ENCODE assay signal across 24 cellular contexts in genomic region chr21:43869486-43870325, GRCh38. TPM values are rescaled to one million over a fixed set of nuclear protein-coding genes. Genes with fewer than 3 reads are reported as not detected.
DNase-seq lines count a peak whose midpoint lies in the region; ATAC-seq and TF ChIP-seq lines count a peak whose summit lies in the region.
"Had no signal": no experiment of that assay in that cellular context is flagged by ENCODE, and none has a peak within 500 bp of the region (broad histone marks: within the 10 kb centered on the region; RNA-seq: fewer than 3 reads in every experiment).

No MANE protein-coding gene starts in this region.

- H2BK120ac ChIP-seq in IMR-90 (ENCODE audit: low read depth, low read length) = no peak overlapping the region

- no peak overlapping the region for H3K4me3 Mint-ChIP-seq in activated CD4-positive, alpha-beta T cell treated with anti-CD3 and anti-CD28 coated beads for 36 hours
- H3K4me3 Mint-ChIP-seq in dendritic cell treated with granulocyte-macrophage colony-stimulating factor and Interleukin-4, amounts not matched to agents 40 ng/mL and 50 ng/mL, for 4 days = no peak overlapping the region
- H3K4me3 Mint-ChIP-seq: activated B cell treated with CpG ODN at 0.5 μM for 24 hours; activated CD8-positive, alpha-beta T cell treated with anti-CD3 and anti-CD28 coated beads, Interleukin-2, amount 10 ng/mL, durations not matched to agents 7 days and 5 days; B cell; HFFc6 had no signal

- TF ChIP-seq POLR2A in IMR-90 (IDR thresholded peaks at IDR 0.05; ENCODE audit: low read depth, low read length) = no peak
- TF ChIP-seq POLR2A in uterus (IDR thresholded peaks at IDR 0.05) = no peak

- H3K4me3 ChIP-seq in IMR-90 (ENCODE audit: insufficient read depth, low read depth, low read length) (no peak overlapping the region), uterus (no peak overlapping the region)
- H3K4me3 ChIP-seq: PC-9, stomach, upper lobe of right lung had no signal

- peaks cover 72% of the 10 kb centered on the region for H3K4me1 Mint-ChIP-seq in activated CD4-positive, alpha-beta T cell treated with anti-CD3 and anti-CD28 coated beads for 36 hours
- peaks cover 82% of the 10 kb centered on the region for H3K4me1 Mint-ChIP-seq in dendritic cell treated with granulocyte-macrophage colony-stimulating factor and Interleukin-4, amounts not matched to agents 40 ng/mL and 50 ng/mL, for 4 days (ENCODE audit: low read depth)

- H3K56ac ChIP-seq in IMR-90 (ENCODE audit: extremely low read depth, insufficient read depth, low read length) = no peak overlapping the region

- H3K36me3 Mint-ChIP-seq in activated CD4-positive, alpha-beta T cell treated with anti-CD3 and anti-CD28 coated beads for 36 hours (ENCODE audit: low read depth) = peaks cover 58% of the 10 kb centered on the region
- peaks cover 81% of the 10 kb centered on the region for H3K36me3 Mint-ChIP-seq in dendritic cell treated with granulocyte-macrophage colony-stimulating factor and Interleukin-4, amounts not matched to agents 40 ng/mL and 50 ng/mL, for 4 days (ENCODE audit: low read depth)

- no peak overlapping the region for H2BK20ac ChIP-seq in IMR-90 (ENCODE audit: low read depth, low read length)

- peaks cover 12% of the 10 kb centered on the region for H3K36me3 ChIP-seq in IMR-90 (ENCODE audit: control insufficient read depth, insufficient read depth, low read length)
- no peaks in the 10 kb centered on the region for H3K36me3 ChIP-seq in uterus

- dilution Hi-C loops in IMR-90 (cut with HindIII; ENCODE audit: low sequenced_read_pairs, unreplicated experiment) = no loop called here

- no peak overlapping the region for H3K9ac ChIP-seq in IMR-90 (ENCODE audit: low read depth, low read length)

- peaks cover 38 to 67% of the 10 kb centered on the region in 2 experiments for H3K79me1 ChIP-seq in IMR-90 (ENCODE audit: low read depth in 1 of 2, low read length in 2 of 2)

- H3K27me3 Mint-ChIP-seq in activated CD4-positive, alpha-beta T cell treated with anti-CD3 and anti-CD28 coated beads for 36 hours = no peaks in the 10 kb centered on the region
- H3K27me3 Mint-ChIP-seq in dendritic cell treated with granulocyte-macrophage colony-stimulating factor and Interleukin-4, amounts not matched to agents 40 ng/mL and 50 ng/mL, for 4 days = no peaks in the 10 kb centered on the region
- H3K27me3 Mint-ChIP-seq: activated B cell treated with CpG ODN at 0.5 μM for 24 hours, B cell had no signal

- H3K9me3 Mint-ChIP-seq in activated CD4-positive, alpha-beta T cell treated with anti-CD3 and anti-CD28 coated beads for 36 hours (ENCODE audit: low read depth) = no peaks in the 10 kb centered on the region
- H3K9me3 Mint-ChIP-seq in dendritic cell treated with granulocyte-macrophage colony-stimulating factor and Interleukin-4, amounts not matched to agents 40 ng/mL and 50 ng/mL, for 4 days = no peaks in the 10 kb centered on the region
- H3K9me3 Mint-ChIP-seq: activated B cell treated with CpG ODN at 0.5 μM for 24 hours, HFFc6 had no signal

- H3K14ac ChIP-seq in IMR-90 (replicated peaks; ENCODE audit: low read depth, low read length) = no peak overlapping the region

- H3K4me2 ChIP-seq in IMR-90 (ENCODE audit: low read depth, low read length) = no peak overlapping the region
- H3K4me2 ChIP-seq: PC-9 had no signal

- in situ Hi-C loops in IMR-90 (cut with MboI; ENCODE audit: low sequenced_read_pairs) = no loop called here

- 0 out of 2 replicates have a peak overlapping the region, but pooled peaks have one; percentile 40 for H3K23ac ChIP-seq in IMR-90 (ENCODE audit: low read depth, low read length)

- no peak overlapping the region for H3K27ac ChIP-seq in IMR-90 (ENCODE audit: insufficient read depth, low read length)
- H3K27ac ChIP-seq in uterus = no peak overlapping the region
- H3K27ac ChIP-seq: HL-60, PC-9, upper lobe of right lung had no signal

- peaks cover 15% of the 10 kb centered on the region; the same call in 1 of the 2 replicates for H3K9me1 ChIP-seq in IMR-90 (ENCODE audit: insufficient read depth, low read length)

- no peak overlapping the region for H2AK5ac ChIP-seq in IMR-90 (ENCODE audit: low read depth, low read length)

- H3K18ac ChIP-seq in IMR-90 (ENCODE audit: low read depth, low read length) = no peak overlapping the region

- no TSS peak for BruUV-seq in IMR-90 (replicated peaks; lab: Mats Ljungman, UMichigan)

- no peak for ATAC-seq in activated CD4-positive, alpha-beta T cell treated with anti-CD3 and anti-CD28 coated beads for 36 hours
- ATAC-seq in IMR-90 (ENCODE audit: low read depth) (no peak), HG02852 (IDR thresholded peaks at IDR 0.05; ENCODE audit: unreplicated experiment) (no peak), HG03460 (IDR thresholded peaks at IDR 0.05; ENCODE audit: unreplicated experiment) (no peak)
- ATAC-seq: activated CD8-positive, alpha-beta T cell treated with anti-CD3 and anti-CD28 coated beads, Interleukin-2, amount 10 ng/mL, durations not matched to agents 7 days and 5 days; upper lobe of right lung had no signal

- no peak overlapping the region for H4K91ac ChIP-seq in IMR-90 (ENCODE audit: insufficient read depth, low read depth, low read length)

- H4K8ac ChIP-seq in IMR-90 (ENCODE audit: low read depth in 2 of 2, low read length in 2 of 2) = no peak overlapping the region

- no peak overlapping the region for H3K4ac ChIP-seq in IMR-90 (ENCODE audit: low read depth, low read length)

- H4K5ac ChIP-seq in IMR-90 (ENCODE audit: low read depth, low read length) = no peak overlapping the region

- H4K20me1 ChIP-seq in IMR-90 (ENCODE audit: insufficient read depth, low read length) = peaks cover 56% of the 10 kb centered on the region

- peak overlapping the region; percentile 17 for H3K27ac Mint-ChIP-seq in activated CD4-positive, alpha-beta T cell treated with anti-CD3 and anti-CD28 coated beads for 36 hours
- peak overlapping the region; percentile 49 for H3K27ac Mint-ChIP-seq in dendritic cell treated with granulocyte-macrophage colony-stimulating factor and Interleukin-4, amounts not matched to agents 40 ng/mL and 50 ng/mL, for 4 days
- H3K27ac Mint-ChIP-seq: activated B cell treated with CpG ODN at 0.5 μM for 24 hours; activated CD8-positive, alpha-beta T cell treated with anti-CD3 and anti-CD28 coated beads, Interleukin-2, amount 10 ng/mL, durations not matched to agents 7 days and 5 days; B cell; HFFc6 had no signal

- H2BK15ac ChIP-seq in IMR-90 (ENCODE audit: low read depth, low read length) = no peak overlapping the region

- 94% methylated on average over 6 of the region's 21 CpGs; no CpG with 5 or more reads in 1 of the 2 experiments for WGBS in IMR-90 (ENCODE audit: extremely low coverage in 2 of 2, insufficient read length in 1 of 2), 2 experiments

- DNase-seq in activated CD4-positive, alpha-beta T cell treated with anti-CD3 and anti-CD28 coated beads for 36 hours = no peak
- no peak for DNase-seq in activated CD4-positive, alpha-beta T cell treated with anti-CD3 and anti-CD28 coated beads, Interleukin-2, amount 50 U/mL, for 4 hours
- no peak for DNase-seq in IMR-90
- peak; percentile 25 for DNase-seq in occipital lobe (lab: John Stamatoyannopoulos, UW)
- DNase-seq in uterus = no peak
- DNase-seq: 8988T; activated B cell treated with CpG ODN at 0.5 μM for 24 hours; activated CD8-positive, alpha-beta T cell treated with anti-CD3 and anti-CD28 coated beads, Interleukin-2, amount 10 ng/mL, durations not matched to agents 7 days and 5 days; activated naive CD4-positive, alpha-beta T cell treated with anti-CD3 and anti-CD28 coated beads, Interleukin-2, amount 50 U/mL, for 16 hours; activated T-cell treated with anti-CD3 and anti-CD28 coated beads, Interleukin-2, amount 50 U/mL, for 1 hour; EL; HFFc6; midbrain; NCI-H1694 treated with DMSO at 0.1 percent for 48 hours; NCI-H226; PC-9; stimulated activated CD4-positive, alpha-beta T cell treated with anti-CD3 and anti-CD28 coated beads, Interleukin-4, amount 100 ng/mL, for 4 hours; stomach; upper lobe of right lung had no signal

- TF ChIP-seq CTCF in IMR-90 (conservative IDR thresholded peaks at IDR 0.05; ENCODE audit: low read depth, low read length) = no peak
- no peak for TF ChIP-seq CTCF in uterus (IDR thresholded peaks at IDR 0.05)

- peak overlapping the region; percentile 15 for H2AK9ac ChIP-seq in IMR-90 (replicated peaks; ENCODE audit: low read depth, low read length, poor library complexity)

- H3K9me3 ChIP-seq in IMR-90 (ENCODE audit: control insufficient read depth, insufficient read depth, low read length) = no peaks in the 10 kb centered on the region
- H3K9me3 ChIP-seq in uterus = no peaks in the 10 kb centered on the region
- H3K9me3 ChIP-seq: stomach, upper lobe of right lung had no signal

- no peak overlapping the region for H2BK5ac ChIP-seq in IMR-90 (ENCODE audit: low read depth, low read length, poor library complexity, severe bottlenecking)

- H3K27me3 ChIP-seq in IMR-90 (ENCODE audit: control insufficient read depth, insufficient read depth, low read length) (no peaks in the 10 kb centered on the region), uterus (no peaks in the 10 kb centered on the region)
- H3K27me3 ChIP-seq: stomach, upper lobe of right lung had no signal

- CTCF ChIA-PET in activated CD4-positive, alpha-beta T cell treated with anti-CD3 and anti-CD28 coated beads for 36 hours (lab: Charles Lee) = interaction anchor here (0.7 to 1.3 kb wide), 4 partner anchors 10 to 25 kb away, joined by 3 to 4 read pairs (median 4); no protein-coding TSS in a partner anchor
- CTCF ChIA-PET in IMR-90 (lab: Yijun Ruan, JAX) = interaction anchor here (1.2 kb wide), 1 partner anchor 11 kb away, joined by 3 read pairs; no protein-coding TSS in a partner anchor

- intact Hi-C loops in activated CD4-positive, alpha-beta T cell treated with anti-CD3 and anti-CD28 coated beads for 36 hours (cut with DNase I, micrococcal nuclease) = loop anchor here (5.0 to 10.0 kb wide), 4 partner anchors 93 to 1005 kb away; partner anchors contain the start of genes HSF2BP (in 1 of the 2), PTTG1IP (in 1 of the 2) and RRP1B (in 1 of the 2)
- intact Hi-C loops in IMR-90 (cut with micrococcal nuclease) (no loop called here), uterus (cut with DNase I; ENCODE audit: low total_unique reads) (no loop called here)
- intact Hi-C loops in dendritic cell treated with granulocyte-macrophage colony-stimulating factor and Interleukin-4, amounts not matched to agents 40 ng/mL and 50 ng/mL, for 4 days (cut with micrococcal nuclease) = loop anchor here (5.0 to 10.0 kb wide), 2 partner anchors 57 to 65 kb away; no protein-coding TSS in a partner anchor

- H3K4me1 ChIP-seq in IMR-90 (ENCODE audit: control insufficient read depth, insufficient read depth, low read length) (peaks cover 10% of the 10 kb centered on the region), uterus (no peaks in the 10 kb centered on the region)

- H2AFZ ChIP-seq in IMR-90 (replicated peaks; ENCODE audit: low read length, poor library complexity) = no peak overlapping the region
- H2AFZ ChIP-seq: PC-9 had no signal

- no peak for TF ChIP-seq RAD21 in IMR-90 (IDR thresholded peaks at IDR 0.05; ENCODE audit: low read length)

- POLR2A ChIA-PET in activated CD4-positive, alpha-beta T cell treated with anti-CD3 and anti-CD28 coated beads for 36 hours (lab: Charles Lee) = no interaction called here
- POLR2A ChIA-PET in IMR-90 (lab: Charles Lee; ENCODE audit: unreplicated experiment) = no interaction called here

RNA-seq across cellular contexts. Expression of gene AGPAT3, which starts 4.7 kb away (rescaled TPM):
- 10 to 100 TPM; 73.5 to 90.7 TPM for total RNA-seq in activated CD4-positive, alpha-beta T cell treated with anti-CD3 and anti-CD28 coated beads for 36 hours
- total RNA-seq in IMR-90 (2012; rRNA removed) (24.2 and 27.1 TPM in 2 replicates), occipital lobe (34.9 TPM), uterus (10 to 100 TPM in 3 of 4 donors, 1 to 10 TPM in 1; 6.8 to 43.4 (median 28.4) TPM)
- polyA plus RNA-seq in IMR-90 (2012; rRNA removed) = 36.2 and 38.7 TPM in 2 replicates
- 32.1 and 32.6 TPM in 2 replicates for polyA plus RNA-seq in IMR-90 (2012; cell fraction: cytosol; rRNA removed)
- polyA plus RNA-seq in IMR-90 (2012; cell fraction: nucleus; rRNA removed; ENCODE audit: low replicate concordance) = 48.7 and 55.4 TPM in 2 replicates

Comparison
In these comparisons a context has a peak if more than half of its experiments do, and no peak if none do; other contexts are left out.
1. intact Hi-C loops: an anchor here in activated CD4-positive, alpha-beta T cell treated with anti-CD3 and anti-CD28 coated beads for 36 hours (5.0 to 10.0 kb wide) and dendritic cell treated with granulocyte-macrophage colony-stimulating factor and Interleukin-4, amounts not matched to agents 40 ng/mL and 50 ng/mL, for 4 days (5.0 to 10.0 kb wide); none called in IMR-90 and uterus.